In the genomic region with DNA sequence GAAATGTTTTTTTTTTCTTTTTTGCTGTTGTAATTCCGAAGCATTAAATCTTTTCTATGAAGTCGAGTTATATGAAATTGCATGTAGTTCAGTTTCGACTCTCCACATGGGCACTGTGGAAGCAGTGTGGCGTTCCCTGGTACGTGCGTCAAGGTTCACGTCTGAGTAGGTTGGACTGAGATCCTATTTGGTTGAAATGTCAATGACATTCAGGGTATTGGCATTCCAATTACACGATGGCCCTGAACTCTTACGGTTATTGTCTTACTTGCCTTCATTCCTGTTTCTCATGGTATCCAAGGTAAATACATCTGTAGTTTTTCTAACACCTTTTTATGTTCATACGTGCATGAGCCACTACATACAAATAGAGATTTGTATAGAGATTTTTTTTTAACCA, we compare ENCODE assay signal across 14 cellular contexts.
DNase-seq lines count a peak whose midpoint lies in the region; ATAC-seq and TF ChIP-seq lines count a peak whose summit lies in the region.
"Had no signal": no experiment of that assay in that cellular context is flagged by ENCODE, and none has a peak within 500 bp of the region (broad histone marks: within the 10 kb centered on the region; RNA-seq: fewer than 3 reads in every experiment).

No MANE protein-coding gene starts in this region.

- no peak overlapping the region for H2BK5ac ChIP-seq in trophoblast cell (ENCODE audit: low read depth, low read length, poor library complexity)

- TF ChIP-seq CTCF in right atrium auricular region (IDR thresholded peaks at IDR 0.05): no peak
- no peak for TF ChIP-seq CTCF in chondrocyte (IDR thresholded peaks at IDR 0.05)
- no peak for TF ChIP-seq CTCF in BE2C (IDR thresholded peaks at IDR 0.05; ENCODE audit: low read depth, low read length)

- H3K4me3 Mint-ChIP-seq in chondrocyte (ENCODE audit: unreplicated experiment): no peak overlapping the region
- H3K4me3 Mint-ChIP-seq: CD4-positive, CD25-positive, alpha-beta regulatory T cell had no signal

- no peak overlapping the region for H4K8ac ChIP-seq in trophoblast cell (ENCODE audit: low read depth, low read length)

- H3K27me3 Mint-ChIP-seq in chondrocyte (ENCODE audit: low read depth): no peaks in the 10 kb centered on the region
- H3K27me3 Mint-ChIP-seq: CD4-positive, CD25-positive, alpha-beta regulatory T cell had no signal

- no peaks in the 10 kb centered on the region for H3K9me3 Mint-ChIP-seq in chondrocyte (ENCODE audit: low read depth)
- H3K9me3 Mint-ChIP-seq: CD4-positive, CD25-positive, alpha-beta regulatory T cell had no signal

- H3K36me3 ChIP-seq in right atrium auricular region (no peaks in the 10 kb centered on the region), trophoblast cell (ENCODE audit: control insufficient read depth in 1 of 2, insufficient read depth in 2 of 2, low read length in 2 of 2) (no peaks in the 10 kb centered on the region), BE2C (no peaks in the 10 kb centered on the region)
- H3K36me3 ChIP-seq: BLaER1 treated with 17β-estradiol and CSF1 and Interleukin-3, amounts not matched to agents 10 nM and 100 nM; HAP-1 had no signal

- no peak overlapping the region for H3K14ac ChIP-seq in trophoblast cell (ENCODE audit: low read length)

- H3K27ac ChIP-seq in right atrium auricular region (peak overlapping the region in 1 of 2 donors; percentile 79), trophoblast cell (ENCODE audit: low read depth, low read length) (no peak overlapping the region)
- H3K27ac ChIP-seq: 22Rv1; BLaER1 treated with 17β-estradiol and CSF1 and Interleukin-3, amounts not matched to agents 10 nM and 100 nM had no signal

- no peak overlapping the region for H2AK5ac ChIP-seq in trophoblast cell (ENCODE audit: low read length)

- peak overlapping the region; percentile 22 for H2BK120ac ChIP-seq in trophoblast cell (ENCODE audit: insufficient read depth, low read length, poor library complexity)

- H3K4me3 ChIP-seq in right atrium auricular region: no peak overlapping the region
- H3K4me3 ChIP-seq in trophoblast cell (ENCODE audit: low read depth, low read length): no peak overlapping the region
- no peak overlapping the region for H3K4me3 ChIP-seq in BE2C (ENCODE audit: low read depth, low read length)
- H3K4me3 ChIP-seq: BLaER1 treated with 17β-estradiol and CSF1 and Interleukin-3, amounts not matched to agents 10 nM and 100 nM; HAP-1 had no signal

- H3K18ac ChIP-seq in trophoblast cell (ENCODE audit: low read length): no peak overlapping the region

- H2AFZ ChIP-seq in trophoblast cell (ENCODE audit: insufficient read depth, low read length, poor library complexity): no peak overlapping the region

- no peaks in the 10 kb centered on the region for H3K79me2 ChIP-seq in trophoblast cell (ENCODE audit: control insufficient read depth, insufficient read depth, low read length, poor library complexity)

- H3K4me1 ChIP-seq in right atrium auricular region (peaks cover 0 to 18% of the 10 kb centered on the region in 2 donors), trophoblast cell (ENCODE audit: control insufficient read depth in 1 of 2, insufficient read depth in 2 of 2, low read length in 2 of 2) (no peaks in the 10 kb centered on the region), BE2C (peaks cover under 1% of the 10 kb centered on the region; the same call in 1 of the 2 replicates)
- H3K4me1 ChIP-seq: BLaER1 treated with 17β-estradiol and CSF1 and Interleukin-3, amounts not matched to agents 10 nM and 100 nM; HAP-1 had no signal

- no peaks in the 10 kb centered on the region for H3K9me3 ChIP-seq in right atrium auricular region
- H3K9me3 ChIP-seq in trophoblast cell (ENCODE audit: insufficient read depth, low read depth, low read length): no peaks in the 10 kb centered on the region
- H3K9me3 ChIP-seq in BE2C: no peaks in the 10 kb centered on the region
- H3K9me3 ChIP-seq: BLaER1 treated with 17β-estradiol and CSF1 and Interleukin-3, amounts not matched to agents 10 nM and 100 nM; HAP-1 had no signal

- no peak overlapping the region for H3K9ac ChIP-seq in trophoblast cell (ENCODE audit: low read length)
- H3K9ac ChIP-seq: BLaER1 treated with 17β-estradiol and CSF1 and Interleukin-3, amounts not matched to agents 10 nM and 100 nM had no signal

- no peak for DNase-seq in Right ventricle myocardium inferior (ENCODE audit: missing footprints)
- no peak for DNase-seq in right atrium auricular region (ENCODE audit: low spot score)
- no peak for DNase-seq in chondrocyte (ENCODE audit: low spot score)
- no peak for DNase-seq in left ventricle myocardium superior
- no peak for DNase-seq in trophoblast cell
- no peak for DNase-seq in NCI-H2227 (lab: John Stamatoyannopoulos, UW; ENCODE audit: unreplicated experiment)
- no peak for DNase-seq in BE2C
- DNase-seq in hippocampal formation (lab: John Stamatoyannopoulos, UW): no peak
- DNase-seq: CD4-positive, CD25-positive, alpha-beta regulatory T cell; DMS53; GF-D8 had no signal

- H3K27me3 ChIP-seq in right atrium auricular region: no peaks in the 10 kb centered on the region
- H3K27me3 ChIP-seq in trophoblast cell (ENCODE audit: insufficient read depth, low read length): no peaks in the 10 kb centered on the region
- no peaks in the 10 kb centered on the region for H3K27me3 ChIP-seq in BE2C
- H3K27me3 ChIP-seq: BLaER1 treated with 17β-estradiol and CSF1 and Interleukin-3, amounts not matched to agents 10 nM and 100 nM had no signal

- H3K36me3 Mint-ChIP-seq in chondrocyte (ENCODE audit: low read depth): no peaks in the 10 kb centered on the region
- H3K36me3 Mint-ChIP-seq: CD4-positive, CD25-positive, alpha-beta regulatory T cell had no signal

- H3K27ac Mint-ChIP-seq in chondrocyte (ENCODE audit: unreplicated experiment): peak overlapping the region; percentile 74
- H3K27ac Mint-ChIP-seq: CD4-positive, CD25-positive, alpha-beta regulatory T cell had no signal

- H3K79me1 ChIP-seq in trophoblast cell (ENCODE audit: low read length): no peaks in the 10 kb centered on the region

- no peak overlapping the region for H3K23ac ChIP-seq in trophoblast cell (ENCODE audit: low read length)

- peak; percentile 49 for ATAC-seq in Right ventricle myocardium inferior
- peak; percentile 52 for ATAC-seq in left ventricle myocardium superior

- WGBS in trophoblast cell (ENCODE audit: extremely low coverage, insufficient coverage, insufficient read length): no CpG with 5 or more reads among the region's 10 CpGs

- peaks cover 41% of the 10 kb centered on the region for H3K4me1 Mint-ChIP-seq in chondrocyte (ENCODE audit: low read depth)
- H3K4me1 Mint-ChIP-seq: CD4-positive, CD25-positive, alpha-beta regulatory T cell had no signal

- no peak overlapping the region for H4K12ac ChIP-seq in trophoblast cell (ENCODE audit: low read depth, low read length)

- H3K4ac ChIP-seq in trophoblast cell (ENCODE audit: low read depth, low read length): no peak overlapping the region

- intact Hi-C loops in Right ventricle myocardium inferior (cut with DNase I): no loop called here
- intact Hi-C loops in left ventricle myocardium superior (cut with micrococcal nuclease): no loop called here

- no peak overlapping the region for H4K91ac ChIP-seq in trophoblast cell (ENCODE audit: low read depth, low read length)

- no peak overlapping the region for H3K4me2 ChIP-seq in trophoblast cell (ENCODE audit: low read length)
- H3K4me2 ChIP-seq: BLaER1 treated with 17β-estradiol and CSF1 and Interleukin-3, amounts not matched to agents 10 nM and 100 nM had no signal

- H2BK12ac ChIP-seq in trophoblast cell (ENCODE audit: low read length): no peak overlapping the region
